9 cellular contexts compared by ENCODE assay signal in the genomic region with DNA sequence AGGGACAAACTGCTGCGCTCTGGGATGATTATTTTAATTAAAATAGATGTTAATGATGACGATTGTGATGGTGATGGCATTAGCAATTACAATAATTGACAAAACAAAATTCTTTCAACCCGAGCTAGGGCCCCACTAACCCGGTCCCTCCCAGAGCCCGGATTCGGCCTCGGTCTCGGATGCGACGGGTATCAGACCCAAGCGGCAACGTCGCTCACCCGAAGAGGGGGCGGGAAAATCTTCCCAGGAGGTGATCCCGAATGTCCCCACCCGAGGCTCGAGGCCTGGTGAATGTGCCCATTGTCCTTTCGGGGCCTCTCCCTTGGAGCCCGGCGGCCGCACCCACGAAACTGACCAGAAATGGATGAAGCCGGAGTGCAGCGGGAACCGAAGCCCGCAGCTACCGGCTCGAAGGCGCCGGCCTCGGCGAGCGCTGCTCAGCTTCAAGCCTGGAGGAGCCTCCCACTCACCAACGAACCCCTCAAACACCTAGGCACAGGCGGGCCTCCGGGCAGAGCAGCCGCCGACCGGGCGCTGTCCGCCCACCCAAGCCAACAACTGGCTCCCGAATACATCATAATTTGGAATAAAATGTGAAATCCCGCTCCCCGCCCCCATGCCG. TPM values are rescaled to one million over a fixed set of nuclear protein-coding genes. Genes with fewer than 3 reads are reported as not detected.
DNase-seq lines count a peak whose midpoint lies in the region; ATAC-seq, FAIRE-seq and TF ChIP-seq lines count a peak whose summit lies in the region.
"Had no signal": no experiment of that assay in that cellular context is flagged by ENCODE, and none has a peak within 500 bp of the region (broad histone marks: within the 10 kb centered on the region; RNA-seq: fewer than 3 reads in every experiment).

No MANE protein-coding gene starts in this region.

- H3K27ac Mint-ChIP-seq in activated T-cell treated with anti-CD3 and anti-CD28 coated beads, Interleukin-2, amount 50 U/mL, for 72 hours: no peak overlapping the region

- intact Hi-C loops in kidney (cut with DNase I): no loop called here

- peak overlapping the region in 1 of 2 donors; percentile 28 for H3K9ac ChIP-seq in kidney (ENCODE audit: low read length in 2 of 2)
- peak overlapping the region in 4 of 5 donors; percentile 39 to 82 (median 70) for H3K9ac ChIP-seq in subcutaneous abdominal adipose tissue (ENCODE audit: low read length in 5 of 5)

- no peaks in the 10 kb centered on the region for H3K36me3 ChIP-seq in kidney (ENCODE audit: control insufficient read depth in 1 of 2, insufficient read depth in 2 of 2, low read length in 2 of 2)
- no peaks in the 10 kb centered on the region for H3K36me3 ChIP-seq in subcutaneous abdominal adipose tissue (ENCODE audit: control insufficient read depth in 5 of 5, insufficient read depth in 5 of 5, low read length in 5 of 5)

- peaks cover 51 to 76% (median 70%) of the 10 kb centered on the region in 5 donors for H3K27me3 ChIP-seq in subcutaneous abdominal adipose tissue (ENCODE audit: control insufficient read depth in 5 of 5, insufficient read depth in 4 of 5, low read length in 5 of 5)

- peak overlapping the region; percentile 82 to 87 for H3K4me3 Mint-ChIP-seq in activated T-cell treated with anti-CD3 and anti-CD28 coated beads, Interleukin-2, amount 50 U/mL, for 72 hours

- FAIRE-seq in kidney (lab: Jason Lieb, UNC): no peak

- peak; percentile 49 to 50 for ATAC-seq in activated T-cell treated with anti-CD3 and anti-CD28 coated beads, Interleukin-2, amount 50 U/mL, for 72 hours (replicated peaks in 1 of 2)
- ATAC-seq in GM19035 (IDR thresholded peaks at IDR 0.05; ENCODE audit: unreplicated experiment): no peak

- H3K4me3 ChIP-seq in kidney (ENCODE audit: low read length in 2 of 2): peak overlapping the region; percentile 32 to 52
- H3K4me3 ChIP-seq in subcutaneous abdominal adipose tissue (ENCODE audit: low read depth in 1 of 5, low read length in 5 of 5): peak overlapping the region; percentile 19 to 93 (median 71)

- TF ChIP-seq CTCF in kidney (IDR thresholded peaks at IDR 0.05; ENCODE audit: borderline replicate concordance, extremely low read depth, insufficient read depth): no peak

- H3K36me3 Mint-ChIP-seq in activated T-cell treated with anti-CD3 and anti-CD28 coated beads, Interleukin-2, amount 50 U/mL, for 72 hours (ENCODE audit: insufficient read depth in 2 of 2): peaks cover 2 to 5% of the 10 kb centered on the region in 2 donors

- H3K27ac ChIP-seq in kidney (ENCODE audit: low read depth in 2 of 2, low read length in 2 of 2) (peak overlapping the region; percentile 57 to 89), subcutaneous abdominal adipose tissue (ENCODE audit: low read depth, low read length) (peak overlapping the region; percentile 73)
- H3K27ac ChIP-seq: epithelial cell of prostate had no signal

- no peaks in the 10 kb centered on the region for H3K9me3 Mint-ChIP-seq in activated T-cell treated with anti-CD3 and anti-CD28 coated beads, Interleukin-2, amount 50 U/mL, for 72 hours

- peaks cover 92% of the 10 kb centered on the region for H3K27me3 Mint-ChIP-seq in activated T-cell treated with anti-CD3 and anti-CD28 coated beads, Interleukin-2, amount 50 U/mL, for 72 hours (ENCODE audit: low read depth)

- H3K9me3 ChIP-seq in kidney (ENCODE audit: control insufficient read depth in 1 of 2, low read length in 2 of 2) (peaks cover 0 to 4% of the 10 kb centered on the region in 2 donors), subcutaneous abdominal adipose tissue (ENCODE audit: control insufficient read depth in 5 of 5, low read length in 5 of 5) (no peaks in the 10 kb centered on the region)

- peaks cover 0 to 11% of the 10 kb centered on the region in 2 donors for H3K4me1 ChIP-seq in kidney (ENCODE audit: control insufficient read depth in 1 of 2, insufficient read depth in 1 of 2, low read depth in 1 of 2, low read length in 2 of 2)
- peaks cover 0 to 63% (median 32%) of the 10 kb centered on the region in 5 donors for H3K4me1 ChIP-seq in subcutaneous abdominal adipose tissue (ENCODE audit: control insufficient read depth in 5 of 5, insufficient read depth in 5 of 5, low read length in 5 of 5)

- peaks cover 34% of the 10 kb centered on the region for H3K4me1 Mint-ChIP-seq in activated T-cell treated with anti-CD3 and anti-CD28 coated beads, Interleukin-2, amount 50 U/mL, for 72 hours (ENCODE audit: low read depth)

- peak; percentile 13 for DNase-seq in NOMO-1 treated with DMSO at 0.1 percent for 48 hours (lab: John Stamatoyannopoulos, UW; ENCODE audit: unreplicated experiment)
- DNase-seq in NOMO-1 (lab: John Stamatoyannopoulos, UW; ENCODE audit: unreplicated experiment in 2 of 2): no peak
- DNase-seq in activated T-cell treated with anti-CD3 and anti-CD28 coated beads, Interleukin-2, amount 50 U/mL, for 72 hours: peak; percentile 28 to 35
- DNase-seq in kidney: no peak
- DNase-seq in epidermal melanocyte (ENCODE audit: insufficient read length, low spot score): no peak
- DNase-seq in NCI-H2196 (lab: John Stamatoyannopoulos, UW; ENCODE audit: unreplicated experiment): no peak

RNA-seq across cellular contexts. Expression of gene TAL1, which starts 1.2 kb away (rescaled TPM):
- under 1 TPM; 0.17 to 0.30 TPM for total RNA-seq in activated T-cell treated with anti-CD3 and anti-CD28 coated beads, Interleukin-2, amount 50 U/mL, for 72 hours
- total RNA-seq in kidney: 6.5 TPM
- polyA plus RNA-seq in kidney (ENCODE audit: insufficient read depth, low read depth, low replicate concordance): 3.1 TPM

RNA-seq across cellular contexts. Expression of gene PDZK1IP1, which starts 41.0 kb away (rescaled TPM):
- not detected for total RNA-seq in activated T-cell treated with anti-CD3 and anti-CD28 coated beads, Interleukin-2, amount 50 U/mL, for 72 hours
- total RNA-seq in kidney: 245 TPM
- 2,553 TPM for polyA plus RNA-seq in kidney (ENCODE audit: insufficient read depth, low read depth, low replicate concordance)

Comparison
In these comparisons a context has a peak if more than half of its experiments do, and no peak if none do; other contexts are left out.
1. DNase-seq: peak in NOMO-1 treated with DMSO at 0.1 percent for 48 hours (single experiment) and activated T-cell treated with anti-CD3 and anti-CD28 coated beads, Interleukin-2, amount 50 U/mL, for 72 hours (2 of 2); none in NOMO-1 (0 of 2), kidney (single experiment), epidermal melanocyte (single experiment) and NCI-H2196 (single experiment).
2. RNA of gene PDZK1IP1, which starts 41.0 kb away (total RNA-seq): 245 TPM in kidney (single experiment); not detected in activated T-cell treated with anti-CD3 and anti-CD28 coated beads, Interleukin-2, amount 50 U/mL, for 72 hours; every median in the first group is over 100 times any median in the second.